8 cellular contexts compared by ENCODE assay signal in the genomic region with DNA sequence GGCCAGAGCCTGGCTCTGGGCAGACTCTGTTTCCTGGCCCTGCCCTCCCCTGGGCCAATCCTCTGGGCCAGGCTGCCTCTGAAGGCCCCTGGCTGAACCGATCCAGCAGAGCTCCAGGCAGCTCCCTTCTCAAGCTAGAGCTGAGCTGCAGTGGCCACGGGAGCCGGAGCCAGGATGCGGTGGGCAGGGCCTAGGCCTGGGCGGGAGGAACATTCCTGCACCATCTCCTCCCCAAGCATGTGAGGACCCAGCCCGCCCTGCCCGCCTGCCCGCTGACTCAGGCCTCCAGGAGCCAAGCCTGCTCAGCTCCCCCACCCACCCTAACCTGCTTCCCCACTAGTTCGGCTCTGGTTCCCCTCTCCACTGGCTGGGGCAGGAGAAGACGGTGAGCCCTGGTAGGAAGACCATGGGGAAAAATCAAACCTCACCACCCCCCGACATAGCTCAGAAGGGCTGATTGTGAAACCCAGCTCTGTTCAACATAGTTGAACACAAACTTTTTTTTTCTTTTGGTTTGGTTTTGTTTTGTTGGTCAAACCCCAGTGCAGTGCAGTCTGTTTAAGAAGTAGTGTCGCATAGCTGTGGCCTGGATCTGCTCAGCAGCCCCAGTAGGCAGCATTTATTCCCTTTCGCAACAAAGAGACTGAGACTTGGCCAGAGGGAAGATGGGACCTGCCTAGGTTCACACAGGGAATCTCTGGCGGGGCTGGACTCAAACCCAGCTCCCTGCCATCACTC. TPM values are rescaled to one million over a fixed set of nuclear protein-coding genes. Genes with fewer than 3 reads are reported as not detected.
A peak's percentile ranks its signal among the peaks of the same experiment; 100 is the strongest.
DNase-seq lines count a peak whose midpoint lies in the region; ATAC-seq and TF ChIP-seq lines count a peak whose summit lies in the region.

No MANE protein-coding gene starts in this region.

- CTCF ChIA-PET in T-cell (lab: Charles Lee): interaction anchor here in 1 of 2 donors (0.6 kb wide), 1 partner anchor 199 kb away, joined by 8 read pairs; no protein-coding TSS in a partner anchor

- H3K4me3 Mint-ChIP-seq in activated T-helper 1 cell treated with anti-CD3 and anti-CD28 coated beads, Interleukin-12 subunit alpha, Interleukin-12 subunit beta, Interleukin-2, Interleukin-4 antibody, amounts not matched to agents 30 ng/mL and 10 ng/mL and 1 ng/mL, durations not matched to agents 14 hours and 24 hours and 36 hours: no peak overlapping the region
- H3K4me3 Mint-ChIP-seq in T-cell: no peak overlapping the region

- TF ChIP-seq CTCF in right lobe of liver (IDR thresholded peaks at IDR 0.05) (no peak), tibial nerve (IDR thresholded peaks at IDR 0.05) (no peak)

- POLR2A ChIA-PET in T-cell (lab: Charles Lee): no interaction called here

- no peaks in the 10 kb centered on the region for H3K36me3 Mint-ChIP-seq in activated T-helper 1 cell treated with anti-CD3 and anti-CD28 coated beads, Interleukin-12 subunit alpha, Interleukin-12 subunit beta, Interleukin-2, Interleukin-4 antibody, amounts not matched to agents 30 ng/mL and 10 ng/mL and 1 ng/mL, durations not matched to agents 14 hours and 24 hours and 36 hours (ENCODE audit: low read depth)
- H3K36me3 Mint-ChIP-seq in T-cell: no peaks in the 10 kb centered on the region

- H3K27ac Mint-ChIP-seq in activated T-helper 1 cell treated with anti-CD3 and anti-CD28 coated beads, Interleukin-12 subunit alpha, Interleukin-12 subunit beta, Interleukin-2, Interleukin-4 antibody, amounts not matched to agents 30 ng/mL and 10 ng/mL and 1 ng/mL, durations not matched to agents 14 hours and 24 hours and 36 hours: no peak overlapping the region
- no peak overlapping the region for H3K27ac Mint-ChIP-seq in T-cell

- no peaks in the 10 kb centered on the region for H3K9me3 ChIP-seq in HUES64 (ENCODE audit: insufficient read depth, low read depth, low read length)
- H3K9me3 ChIP-seq in right lobe of liver: no peaks in the 10 kb centered on the region
- H3K9me3 ChIP-seq in tibial nerve: no peaks in the 10 kb centered on the region

- peak; percentile 25 for TF ChIP-seq POLR2A in right lobe of liver (IDR thresholded peaks at IDR 0.05)
- TF ChIP-seq POLR2A in tibial nerve (IDR thresholded peaks at IDR 0.05): peak; percentile 22 to 71

- H3K4me3 ChIP-seq in HUES64 (ENCODE audit: low read length): no peak overlapping the region
- no peak overlapping the region for H3K4me3 ChIP-seq in right lobe of liver
- peak overlapping the region in 2 of 4 donors; percentile 12 to 20 for H3K4me3 ChIP-seq in tibial nerve

- H3K4me1 Mint-ChIP-seq in activated T-helper 1 cell treated with anti-CD3 and anti-CD28 coated beads, Interleukin-12 subunit alpha, Interleukin-12 subunit beta, Interleukin-2, Interleukin-4 antibody, amounts not matched to agents 30 ng/mL and 10 ng/mL and 1 ng/mL, durations not matched to agents 14 hours and 24 hours and 36 hours (ENCODE audit: low read depth): no peaks in the 10 kb centered on the region
- H3K4me1 Mint-ChIP-seq in T-cell: no peaks in the 10 kb centered on the region

- peaks cover 3% of the 10 kb centered on the region; the same call in 1 of the 2 replicates for H3K4me1 ChIP-seq in HUES64 (ENCODE audit: insufficient read depth, low read length)
- H3K4me1 ChIP-seq in right lobe of liver: peaks cover 0 to 38% (median 17%) of the 10 kb centered on the region in 4 donors
- H3K4me1 ChIP-seq in tibial nerve: peaks cover 0 to 66% (median 31%) of the 10 kb centered on the region in 4 donors

- ATAC-seq in right lobe of liver: peak; percentile 77 to 88 (median 84)
- no peak for ATAC-seq in T-cell (replicated peaks in 1 of 4)

- no peaks in the 10 kb centered on the region for H3K27me3 Mint-ChIP-seq in activated T-helper 1 cell treated with anti-CD3 and anti-CD28 coated beads, Interleukin-12 subunit alpha, Interleukin-12 subunit beta, Interleukin-2, Interleukin-4 antibody, amounts not matched to agents 30 ng/mL and 10 ng/mL and 1 ng/mL, durations not matched to agents 14 hours and 24 hours and 36 hours (ENCODE audit: insufficient read depth)
- no peaks in the 10 kb centered on the region for H3K27me3 Mint-ChIP-seq in T-cell

- no peak overlapping the region for H3K9ac ChIP-seq in HUES64 (ENCODE audit: low read depth, low read length)

- no peaks in the 10 kb centered on the region for H3K9me3 Mint-ChIP-seq in activated T-helper 1 cell treated with anti-CD3 and anti-CD28 coated beads, Interleukin-12 subunit alpha, Interleukin-12 subunit beta, Interleukin-2, Interleukin-4 antibody, amounts not matched to agents 30 ng/mL and 10 ng/mL and 1 ng/mL, durations not matched to agents 14 hours and 24 hours and 36 hours
- H3K9me3 Mint-ChIP-seq in T-cell: no peaks in the 10 kb centered on the region

- WGBS in HUES64: 64% methylated on average over 14 of the region's 14 CpGs
- WGBS in right lobe of liver (ENCODE audit: insufficient coverage, low coverage, low lambda C conversion rate, missing lambda C conversion rate): 33% methylated on average over 5 of the region's 14 CpGs
- 33 to 45% methylated on average over 7 to 10 of the region's 14 CpGs for WGBS in tibial nerve, 2 donors

- peak; percentile 85 for DNase-seq in dermis blood vessel endothelial cell
- peak; percentile 83 to 90 (median 83) for DNase-seq in right lobe of liver
- DNase-seq in tibial nerve (ENCODE audit: low spot score in 2 of 2): peak; percentile 78 to 79
- DNase-seq in activated T-helper 1 cell treated with anti-CD3 and anti-CD28 coated beads, Interleukin-12 subunit alpha, Interleukin-12 subunit beta, Interleukin-2, Interleukin-4 antibody, amounts not matched to agents 30 ng/mL and 10 ng/mL and 1 ng/mL, durations not matched to agents 14 hours and 24 hours and 36 hours (ENCODE audit: low spot score): no peak
- DNase-seq in T-cell: no peak
- DNase-seq in NCI-H128 (lab: John Stamatoyannopoulos, UW; ENCODE audit: unreplicated experiment): no peak
- DNase-seq in superior temporal gyrus (ENCODE audit: extremely low spot score): no peak

- H3K36me3 ChIP-seq in HUES64 (ENCODE audit: insufficient read depth, low read length) (peaks cover 13% of the 10 kb centered on the region; the same call in 1 of the 2 replicates), right lobe of liver (peaks cover 0 to 9% (median 2%) of the 10 kb centered on the region in 4 donors), tibial nerve (peaks cover 0 to 40% (median 5%) of the 10 kb centered on the region in 3 donors)

- intact Hi-C loops in right lobe of liver (cut with DNase I): no loop called here
- intact Hi-C loops in activated T-helper 1 cell treated with anti-CD3 and anti-CD28 coated beads, Interleukin-12 subunit alpha, Interleukin-12 subunit beta, Interleukin-2, Interleukin-4 antibody, amounts not matched to agents 30 ng/mL and 10 ng/mL and 1 ng/mL, durations not matched to agents 14 hours and 24 hours and 36 hours (cut with micrococcal nuclease): no loop called here

- peak; percentile 64 to 83 for TF ChIP-seq EP300 in tibial nerve (IDR thresholded peaks at IDR 0.05)

- peak overlapping the region; percentile 54; the same call in 1 of the 2 replicates for H3K27ac ChIP-seq in HUES64 (ENCODE audit: low read depth, low read length)
- peak overlapping the region; percentile 52 to 65 (median 58) for H3K27ac ChIP-seq in right lobe of liver
- peak overlapping the region; percentile 63 to 97 (median 86) for H3K27ac ChIP-seq in tibial nerve

- H3K27me3 ChIP-seq in HUES64 (ENCODE audit: insufficient read depth, low read length) (no peaks in the 10 kb centered on the region), right lobe of liver (no peaks in the 10 kb centered on the region), tibial nerve (no peaks in the 10 kb centered on the region)

RNA-seq across cellular contexts. Expression of gene SNX33, which starts 13.5 kb away (rescaled TPM):
- polyA plus RNA-seq in HUES64 (2013, experiment 1 of 2): 11.3 TPM
- polyA plus RNA-seq in HUES64 (2013, experiment 2 of 2): 14.6 TPM
- 13.8 and 19.1 TPM in 2 replicates for total RNA-seq in dermis blood vessel endothelial cell
- total RNA-seq in right lobe of liver: 10 to 100 TPM; 12.0 to 17.2 (median 14.2) TPM
- 10 to 100 TPM; 29.7 to 44.9 (median 31.1) TPM for total RNA-seq in tibial nerve
- 5.4 and 6.2 TPM in 2 replicates for total RNA-seq in activated T-helper 1 cell treated with anti-CD3 and anti-CD28 coated beads, Interleukin-12 subunit alpha, Interleukin-12 subunit beta, Interleukin-2, Interleukin-4 antibody, amounts not matched to agents 30 ng/mL and 10 ng/mL and 1 ng/mL, durations not matched to agents 14 hours and 24 hours and 36 hours
- 1 to 10 TPM; 1.4 to 3.4 (median 2.5) TPM for total RNA-seq in T-cell

RNA-seq across cellular contexts. Expression of gene IMP3, which starts 21.2 kb away (rescaled TPM):
- polyA plus RNA-seq in HUES64 (2013, experiment 1 of 2): 71.2 TPM
- polyA plus RNA-seq in HUES64 (2013, experiment 2 of 2): 64.5 TPM
- 81.7 and 138 TPM in 2 replicates for total RNA-seq in dermis blood vessel endothelial cell
- total RNA-seq in right lobe of liver: 100 to 1,000 TPM in 2 of 6 experiments, 10 to 100 TPM in 4; 37.7 to 192 (median 44.4) TPM
- total RNA-seq in tibial nerve: 100 to 1,000 TPM; 163 to 179 (median 170) TPM
- total RNA-seq in activated T-helper 1 cell treated with anti-CD3 and anti-CD28 coated beads, Interleukin-12 subunit alpha, Interleukin-12 subunit beta, Interleukin-2, Interleukin-4 antibody, amounts not matched to agents 30 ng/mL and 10 ng/mL and 1 ng/mL, durations not matched to agents 14 hours and 24 hours and 36 hours: 110 and 113 TPM in 2 replicates
- 10 to 100 TPM; 39.6 to 86.6 (median 81.8) TPM for total RNA-seq in T-cell

RNA-seq across cellular contexts. Expression of gene SNUPN, which starts 35.7 kb away (rescaled TPM):
- polyA plus RNA-seq in HUES64 (2013, experiment 1 of 2): 21.8 TPM
- 20.4 TPM for polyA plus RNA-seq in HUES64 (2013, experiment 2 of 2)
- total RNA-seq in dermis blood vessel endothelial cell (23.6 and 25.2 TPM in 2 replicates), right lobe of liver (10 to 100 TPM; 11.1 to 19.4 (median 13.3) TPM), tibial nerve (10 to 100 TPM; 16.3 to 35.1 (median 23.7) TPM), T-cell (10 to 100 TPM; 17.7 to 26.7 (median 20.8) TPM)
- 30.8 and 34.1 TPM in 2 replicates for total RNA-seq in activated T-helper 1 cell treated with anti-CD3 and anti-CD28 coated beads, Interleukin-12 subunit alpha, Interleukin-12 subunit beta, Interleukin-2, Interleukin-4 antibody, amounts not matched to agents 30 ng/mL and 10 ng/mL and 1 ng/mL, durations not matched to agents 14 hours and 24 hours and 36 hours

RNA-seq across cellular contexts. Expression of gene CSPG4, which starts 51.4 kb away (rescaled TPM):
- 1.2 TPM for polyA plus RNA-seq in HUES64 (2013, experiment 1 of 2)
- polyA plus RNA-seq in HUES64 (2013, experiment 2 of 2): 2.0 TPM
- total RNA-seq in dermis blood vessel endothelial cell (0.19 and 0.68 TPM in 2 replicates), right lobe of liver (under 1 TPM; 0.12 to 0.29 (median 0.20) TPM), tibial nerve (100 to 1,000 TPM; 100 to 132 (median 115) TPM), T-cell (under 1 TPM in 3 of 5 donors, not detected in 2; 0.06 to 0.07 (median 0.06) TPM)
- total RNA-seq in activated T-helper 1 cell treated with anti-CD3 and anti-CD28 coated beads, Interleukin-12 subunit alpha, Interleukin-12 subunit beta, Interleukin-2, Interleukin-4 antibody, amounts not matched to agents 30 ng/mL and 10 ng/mL and 1 ng/mL, durations not matched to agents 14 hours and 24 hours and 36 hours: not detected in 2 replicates

Comparison
In these comparisons a context has a peak if more than half of its experiments do, and no peak if none do; other contexts are left out.
1. DNase-seq: peak in dermis blood vessel endothelial cell (single experiment), right lobe of liver (3 of 3) and tibial nerve (2 of 2); none in activated T-helper 1 cell treated with anti-CD3 and anti-CD28 coated beads, Interleukin-12 subunit alpha, Interleukin-12 subunit beta, Interleukin-2, Interleukin-4 antibody, amounts not matched to agents 30 ng/mL and 10 ng/mL and 1 ng/mL, durations not matched to agents 14 hours and 24 hours and 36 hours (single experiment), T-cell (0 of 34), NCI-H128 (single experiment) and superior temporal gyrus (single experiment).
2. ATAC-seq: peak in right lobe of liver (4 of 4); none in T-cell (0 of 4).
3. Peak in every context shown above with its lines, with median percentiles within 50 percentile points of each other: H3K27ac ChIP-seq.